In genomic region chr5:6728011-6728794, GRCh38 we compare ENCODE assay signal across 8 cellular contexts. TPM values are rescaled to one million over a fixed set of nuclear protein-coding genes. Genes with fewer than 3 reads are reported as not detected.
A peak's percentile ranks its signal among the peaks of the same experiment; 100 is the strongest.
DNase-seq lines count a peak whose midpoint lies in the region; ATAC-seq and TF ChIP-seq lines count a peak whose summit lies in the region.

No MANE protein-coding gene starts in this region.

- no peaks in the 10 kb centered on the region for H3F3A ChIP-seq in neural cell (ENCODE audit: insufficient read depth, low read length, poor library complexity, severe bottlenecking)

- no peak overlapping the region for H3K9ac ChIP-seq in neural cell (ENCODE audit: low read length)

- in situ Hi-C loops in ACHN (cut with HindIII; ENCODE audit: low pct_ligation_motif_present, low pct_unique_long_range_greater_than_20kb, low sequenced_read_pairs) = loop anchor here (25.0 kb wide), 1 partner anchor 91 kb away; the partner anchor contains the start of genes NSUN2 and SRD5A1

- H3K9me2 ChIP-seq in OCI-LY7 (ENCODE audit: insufficient read depth, low read length) = no peaks in the 10 kb centered on the region
- no peaks in the 10 kb centered on the region for H3K9me2 ChIP-seq in neural cell (ENCODE audit: insufficient read depth, low read length)

- peaks cover 54% of the 10 kb centered on the region for H3K4me1 ChIP-seq in OCI-LY7 (ENCODE audit: insufficient read depth, low read length, poor library complexity, severe bottlenecking)
- peaks cover 0 to 96% (median 49%) of the 10 kb centered on the region in 4 donors for H3K4me1 ChIP-seq in tibial nerve

- H3K79me2 ChIP-seq in OCI-LY7 (ENCODE audit: insufficient read depth, low read depth, low read length) (peaks cover 94% of the 10 kb centered on the region), neural cell (replicated peaks; ENCODE audit: insufficient read depth, low read length) (peaks cover 76% of the 10 kb centered on the region)

- H2AFZ ChIP-seq in OCI-LY7 (ENCODE audit: low read length) = peak overlapping the region; percentile 25; the same call in 1 of the 2 replicates
- H2AFZ ChIP-seq in neural cell (ENCODE audit: low read depth, low read length) = no peak overlapping the region

- intact Hi-C loops in OCI-LY7 (cut with micrococcal nuclease; ENCODE audit: unreplicated experiment) = loop anchor here (2.0 kb wide), 2 partner anchors 15 to 67 kb away; partner anchors contain the start of gene TENT4A

- WGBS in tibial nerve, 2 donors = 82 to 83% methylated on average over 16 to 17 of the region's 17 CpGs

- H3K27ac ChIP-seq in OCI-LY7 (ENCODE audit: low read depth, low read length, poor library complexity, severe bottlenecking) (peak overlapping the region; percentile 86), neural cell (ENCODE audit: low read length) (no peak overlapping the region), tibial nerve (no peak overlapping the region)

- CTCF ChIA-PET in OCI-LY7 (lab: Charles Lee; ENCODE audit: unreplicated experiment) = interaction anchor here (1.2 to 1.4 kb wide), 2 partner anchors 9 to 95 kb away, joined by 4 to 7 read pairs; partner anchors contain the start of genes NSUN2 and SRD5A1

- H3K27me3 ChIP-seq in neural cell (ENCODE audit: insufficient read depth, low read depth, low read length) = no peaks in the 10 kb centered on the region
- no peaks in the 10 kb centered on the region for H3K27me3 ChIP-seq in tibial nerve

- TF ChIP-seq CTCF in OCI-LY7 (conservative IDR thresholded peaks at IDR 0.05; ENCODE audit: low read length) = peak; percentile 64
- TF ChIP-seq CTCF in neural cell (IDR thresholded peaks at IDR 0.05; ENCODE audit: poor library complexity, severe bottlenecking) = no peak
- TF ChIP-seq CTCF in tibial nerve (IDR thresholded peaks at IDR 0.05) = no peak

- H3K4me2 ChIP-seq in OCI-LY7 (ENCODE audit: low read length) = peak overlapping the region; percentile 83
- no peak overlapping the region for H3K4me2 ChIP-seq in neural cell (ENCODE audit: low read length)

- TF ChIP-seq POLR2A in tibial nerve (IDR thresholded peaks at IDR 0.05) = no peak

- H4K20me1 ChIP-seq in OCI-LY7 (ENCODE audit: insufficient read depth, low read length) (peaks cover 18% of the 10 kb centered on the region), neural cell (ENCODE audit: insufficient read depth) (peaks cover 18% of the 10 kb centered on the region)

- no peak for TF ChIP-seq RAD21 in neural cell (conservative IDR thresholded peaks at IDR 0.05)

- H3K4me3 ChIP-seq in OCI-LY7 (ENCODE audit: low read depth, low read length, poor library complexity, severe bottlenecking) (peak overlapping the region; percentile 55), neural cell (ENCODE audit: low read length) (peak overlapping the region; percentile 3), tibial nerve (no peak overlapping the region)

- H3K9me3 ChIP-seq in OCI-LY7 (ENCODE audit: low read length) (no peaks in the 10 kb centered on the region), neural cell (ENCODE audit: low read length) (no peaks in the 10 kb centered on the region), tibial nerve (no peaks in the 10 kb centered on the region)

- ATAC-seq in HG03064 (IDR thresholded peaks at IDR 0.05; ENCODE audit: low read depth, unreplicated experiment) = peak; percentile 70

- TF ChIP-seq EP300 in neural cell (conservative IDR thresholded peaks at IDR 0.05; ENCODE audit: poor library complexity, severe bottlenecking) = no peak
- TF ChIP-seq EP300 in tibial nerve (IDR thresholded peaks at IDR 0.05) = no peak

- POLR2A ChIA-PET in OCI-LY7 (lab: Charles Lee) = interaction anchor here (0.6 to 2.7 kb wide), 16 partner anchors 8 to 110 kb away, joined by 3 to 14 read pairs (median 5); partner anchors contain the start of genes NSUN2, SRD5A1 and TENT4A

- peaks cover 44% of the 10 kb centered on the region for H3K36me3 ChIP-seq in OCI-LY7 (ENCODE audit: insufficient read depth, low read length)
- H3K36me3 ChIP-seq in neural cell (ENCODE audit: insufficient read depth, low read length) = no peaks in the 10 kb centered on the region
- H3K36me3 ChIP-seq in tibial nerve = peaks cover 0 to 5% (median 0%) of the 10 kb centered on the region in 3 donors

- BruUV-seq in OCI-LY7 (replicated peaks; lab: Mats Ljungman, UMichigan) = no TSS peak

- peak; percentile 43 for DNase-seq in stimulated activated CD4-positive, alpha-beta T cell treated with anti-CD3 and anti-CD28 coated beads, Interleukin-1b, Interleukin-23, amount 100 ng/mL, for 48 hours
- DNase-seq in stimulated activated CD4-positive, alpha-beta T cell treated with anti-CD3 and anti-CD28 coated beads, Interleukin-4, amount 100 ng/mL, for 24 hours = no peak
- peak; percentile 84 for DNase-seq in OCI-LY7 (ENCODE audit: low spot score)
- no peak for DNase-seq in middle frontal gyrus (ENCODE audit: extremely low spot score, low spot score)
- DNase-seq in ACHN = no peak
- no peak for DNase-seq in tibial nerve (ENCODE audit: low spot score in 2 of 2)

TF ChIP-seq in neural cell, 6 proteins besides CTCF, POLR2A, EP300 and RAD21:
- TF ChIP-seq REST (IDR thresholded peaks at IDR 0.05; ENCODE audit: borderline replicate concordance) = no peak
- TF ChIP-seq SMC3 (conservative IDR thresholded peaks at IDR 0.05; ENCODE audit: poor library complexity) = no peak
- TF ChIP-seq POLR2AphosphoS5 (IDR thresholded peaks at IDR 0.05) = no peak
- TF ChIP-seq TAF1 (IDR thresholded peaks at IDR 0.05; ENCODE audit: low read depth) = no peak
- TF ChIP-seq EZH2 (IDR thresholded peaks at IDR 0.05; ENCODE audit: borderline replicate concordance, insufficient read depth, low read length, poor library complexity, severe bottlenecking) = no peak
- TF ChIP-seq MXI1 (conservative IDR thresholded peaks at IDR 0.05; ENCODE audit: poor library complexity, severe bottlenecking) = no peak

RNA-seq across cellular contexts. Expression of gene TENT4A, which starts 15.0 kb away (rescaled TPM):
- 39.0 and 41.1 TPM in 2 replicates for total RNA-seq in OCI-LY7 (2014; rRNA removed; shearing (Covaris generic))
- total RNA-seq in OCI-LY7 (2022) (46.1 and 53.5 TPM in 2 replicates), tibial nerve (10 to 100 TPM; 22.7 to 34.1 (median 29.2) TPM)
- polyA plus RNA-seq in neural cell = 12.1 and 14.7 TPM in 2 replicates
- 36.0 and 37.4 TPM in 2 replicates for polyA minus RNA-seq in neural cell

Comparison
In these comparisons a context has a peak if more than half of its experiments do, and no peak if none do; other contexts are left out.
1. DNase-seq: peak in stimulated activated CD4-positive, alpha-beta T cell treated with anti-CD3 and anti-CD28 coated beads, Interleukin-1b, Interleukin-23, amount 100 ng/mL, for 48 hours (single experiment) and OCI-LY7 (single experiment); none in stimulated activated CD4-positive, alpha-beta T cell treated with anti-CD3 and anti-CD28 coated beads, Interleukin-4, amount 100 ng/mL, for 24 hours (single experiment), middle frontal gyrus (single experiment), ACHN (single experiment) and tibial nerve (0 of 2).
2. H3K4me3 ChIP-seq: peak in OCI-LY7 (single experiment) and neural cell (single experiment); none in tibial nerve (0 of 4).